In the genomic region with DNA sequence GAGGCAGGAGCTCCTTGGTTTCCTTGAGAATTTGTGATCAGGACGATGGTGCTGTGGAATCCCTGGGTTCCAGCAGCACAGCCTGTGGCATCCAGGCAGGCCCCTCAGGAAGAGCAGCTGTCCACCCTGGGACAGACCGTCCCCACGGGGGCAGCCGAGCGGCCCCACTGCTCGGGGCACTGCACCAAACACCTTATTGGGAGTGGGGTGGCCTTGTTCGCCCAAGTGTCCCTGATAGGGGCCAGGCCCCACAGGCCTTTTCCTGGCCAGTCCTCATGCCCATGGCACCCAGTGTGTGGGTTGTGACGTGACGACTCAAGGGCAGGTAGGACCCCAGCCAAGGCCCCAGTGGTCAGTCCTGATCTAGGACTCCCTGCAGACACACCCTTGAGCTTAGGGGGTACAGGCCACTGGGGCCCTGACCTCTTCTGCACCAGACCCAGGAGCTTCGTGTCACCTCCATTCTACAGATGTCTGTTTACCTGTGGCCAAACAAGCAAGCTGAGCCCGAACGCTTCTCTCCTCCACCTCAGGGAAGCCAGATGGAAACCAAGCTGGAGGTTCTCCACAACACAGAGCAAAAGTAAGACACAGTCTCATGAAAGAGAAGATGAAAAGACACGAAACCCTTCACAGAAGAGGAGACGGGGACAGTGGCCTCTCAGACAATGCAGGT, we compare ENCODE assay signal across 1 cellular context.
TF ChIP-seq lines count a peak whose summit lies in the region.

No MANE protein-coding gene starts in this region.

TF ChIP-seq in GM12878, 131 proteins besides CTCF, POLR2A, EP300 and RAD21:
- no peak for TF ChIP-seq MYC (IDR thresholded peaks at IDR 0.05; ENCODE audit: insufficient read depth, insufficient read length, insufficient replicate concordance, low read length, severe bottlenecking)
- TF ChIP-seq HCFC1 (IDR thresholded peaks at IDR 0.05; ENCODE audit: low read length): no peak
- TF ChIP-seq NFYA (IDR thresholded peaks at IDR 0.05; ENCODE audit: borderline replicate concordance, low read depth, low read length): no peak
- no peak for TF ChIP-seq SP1 (IDR thresholded peaks at IDR 0.05; ENCODE audit: low read depth, low read length)
- TF ChIP-seq SMAD1 (IDR thresholded peaks at IDR 0.05; ENCODE audit: low read depth, partially characterized antibody): no peak
- no peak for TF ChIP-seq ZBTB33 (IDR thresholded peaks at IDR 0.05)
- TF ChIP-seq CBX5 (IDR thresholded peaks at IDR 0.05; ENCODE audit: low read depth): no peak
- no peak for TF ChIP-seq CEBPB (IDR thresholded peaks at IDR 0.05; ENCODE audit: borderline replicate concordance in 1 of 2, low read depth in 2 of 2, low read length in 2 of 2)
- TF ChIP-seq, protein P1, sequence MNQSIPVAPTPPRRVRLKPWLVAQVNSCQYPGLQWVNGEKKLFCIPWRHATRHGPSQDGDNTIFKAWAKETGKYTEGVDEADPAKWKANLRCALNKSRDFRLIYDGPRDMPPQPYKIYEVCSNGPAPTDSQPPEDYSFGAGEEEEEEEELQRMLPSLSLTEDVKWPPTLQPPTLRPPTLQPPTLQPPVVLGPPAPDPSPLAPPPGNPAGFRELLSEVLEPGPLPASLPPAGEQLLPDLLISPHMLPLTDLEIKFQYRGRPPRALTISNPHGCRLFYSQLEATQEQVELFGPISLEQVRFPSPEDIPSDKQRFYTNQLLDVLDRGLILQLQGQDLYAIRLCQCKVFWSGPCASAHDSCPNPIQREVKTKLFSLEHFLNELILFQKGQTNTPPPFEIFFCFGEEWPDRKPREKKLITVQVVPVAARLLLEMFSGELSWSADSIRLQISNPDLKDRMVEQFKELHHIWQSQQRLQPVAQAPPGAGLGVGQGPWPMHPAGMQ (IDR thresholded peaks at IDR 0.05; ENCODE audit: borderline replicate concordance): no peak
- TF ChIP-seq PRDM15 (CRISPR knock-in tag; IDR thresholded peaks at IDR 0.05): no peak
- TF ChIP-seq BCLAF1 (IDR thresholded peaks at IDR 0.05): no peak
- TF ChIP-seq ZBED1 (IDR thresholded peaks at IDR 0.05; ENCODE audit: borderline replicate concordance): no peak
- TF ChIP-seq SUZ12 (IDR thresholded peaks at IDR 0.05; ENCODE audit: unreplicated experiment): no peak
